ENCODE assay signal across 1 cellular context in the genomic region with DNA sequence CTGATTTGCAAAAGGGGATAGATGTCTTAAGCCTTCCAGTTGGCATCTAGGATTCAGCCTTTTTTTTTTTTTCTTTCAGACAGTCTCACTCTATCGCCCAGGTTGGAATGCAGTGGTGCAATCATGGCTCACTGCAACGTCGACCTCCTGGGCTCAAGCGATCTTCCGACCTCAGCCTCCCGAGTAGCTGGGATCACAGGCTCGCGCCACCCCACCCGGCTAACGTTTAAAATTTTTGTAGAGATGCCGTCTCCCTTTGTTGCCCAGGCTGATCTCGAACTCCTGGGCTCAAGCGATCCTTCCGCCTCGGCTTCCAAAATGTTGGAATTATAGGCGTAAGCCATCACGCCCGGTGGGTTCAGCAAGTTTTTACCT.
TF ChIP-seq lines count a peak whose summit lies in the region.

No MANE protein-coding gene starts in this region.

TF ChIP-seq in HepG2, 621 proteins besides CTCF, POLR2A, EP300 and RAD21 (continued from another document and continues in another):
- TF ChIP-seq GATAD2A (CRISPR knock-in tag; IDR thresholded peaks at IDR 0.05) (peak; percentile 40; the same call in 1 of the 2 replicates), ZNF33A (CRISPR knock-in tag; IDR thresholded peaks at IDR 0.05; ENCODE audit: borderline replicate concordance) (no peak), HNRNPH1 (optimal IDR thresholded peaks at IDR 0.05; ENCODE audit: low read depth, low read length) (no peak), ZNF7 (CRISPR knock-in tag; IDR thresholded peaks at IDR 0.05) (no peak), RARA (CRISPR knock-in tag; IDR thresholded peaks at IDR 0.05) (0 out of 2 replicates have a peak, but pooled peaks have one; percentile 12), SMAD9 (CRISPR knock-in tag; IDR thresholded peaks at IDR 0.05) (peak; percentile 56; the same call in 1 of the 2 replicates), ZBTB7B (CRISPR knock-in tag; IDR thresholded peaks at IDR 0.05) (no peak), ZBTB38 (CRISPR knock-in tag; IDR thresholded peaks at IDR 0.05) (peak; percentile 39; the same call in 1 of the 2 replicates), TEAD2 (CRISPR knock-in tag; IDR thresholded peaks at IDR 0.05) (no peak), CEBPB (IDR thresholded peaks at IDR 0.05; ENCODE audit: borderline replicate concordance, low read depth, low read length) (peak; percentile 92), NKX3-1 (CRISPR knock-in tag; IDR thresholded peaks at IDR 0.05) (0 out of 2 replicates have a peak, but pooled peaks have one; percentile 3), ZNF550 (CRISPR knock-in tag; IDR thresholded peaks at IDR 0.05; ENCODE audit: borderline replicate concordance) (0 out of 2 replicates have a peak, but pooled peaks have one; percentile 11), SMAD1 (CRISPR knock-in tag; IDR thresholded peaks at IDR 0.05; ENCODE audit: borderline replicate concordance, low read depth) (no peak), ZNF557 (CRISPR knock-in tag; IDR thresholded peaks at IDR 0.05) (0 out of 2 replicates have a peak, but pooled peaks have one; percentile 47), ZSCAN31 (CRISPR knock-in tag; IDR thresholded peaks at IDR 0.05; ENCODE audit: low read depth) (no peak), HNF4A (CRISPR knock-in tag; IDR thresholded peaks at IDR 0.05) (0 out of 2 replicates have a peak, but pooled peaks have one; percentile 16), ZNF615 (CRISPR knock-in tag; IDR thresholded peaks at IDR 0.05; ENCODE audit: borderline replicate concordance) (no peak; the same call in 1 of the 2 replicates), ZNF777 (CRISPR knock-in tag; IDR thresholded peaks at IDR 0.05) (peak; percentile 47; the same call in 1 of the 2 replicates), TEAD3 (CRISPR knock-in tag; optimal IDR thresholded peaks at IDR 0.05; ENCODE audit: borderline replicate concordance) (peak; percentile 77), ZNF598 (CRISPR knock-in tag; IDR thresholded peaks at IDR 0.05; ENCODE audit: borderline replicate concordance) (peak; percentile 23; the same call in 1 of the 2 replicates), SOX6 (IDR thresholded peaks at IDR 0.05) (no peak), SOX6 (CRISPR knock-in tag; IDR thresholded peaks at IDR 0.05) (no peak), ZNF292 (CRISPR knock-in tag; IDR thresholded peaks at IDR 0.05; ENCODE audit: borderline replicate concordance, low read depth) (0 out of 2 replicates have a peak, but pooled peaks have one; percentile 16), SP1 (IDR thresholded peaks at IDR 0.05) (no peak), SP1 (CRISPR knock-in tag; IDR thresholded peaks at IDR 0.05) (peak; percentile 13; the same call in 1 of the 2 replicates), MBNL3 (CRISPR knock-in tag; conservative IDR thresholded peaks at IDR 0.05) (no peak), ZFY (CRISPR knock-in tag; IDR thresholded peaks at IDR 0.05) (no peak), MED1 (CRISPR knock-in tag; IDR thresholded peaks at IDR 0.05) (no peak), ZMYM2 (CRISPR knock-in tag; IDR thresholded peaks at IDR 0.05) (peak; percentile 78; the same call in 1 of the 2 replicates), ZNF205 (CRISPR knock-in tag; IDR thresholded peaks at IDR 0.05) (no peak), SPEN (CRISPR knock-in tag; IDR thresholded peaks at IDR 0.05; ENCODE audit: low read depth) (0 out of 2 replicates have a peak, but pooled peaks have one; percentile 3), ZNF160 (CRISPR knock-in tag; IDR thresholded peaks at IDR 0.05) (no peak), ZFP1 (CRISPR knock-in tag; IDR thresholded peaks at IDR 0.05) (no peak; the same call in 1 of the 2 replicates), ZMAT3 (CRISPR knock-in tag; conservative IDR thresholded peaks at IDR 0.05) (peak; percentile 16; the same call in 1 of the 2 replicates)
- TF ChIP-seq, protein P1, sequence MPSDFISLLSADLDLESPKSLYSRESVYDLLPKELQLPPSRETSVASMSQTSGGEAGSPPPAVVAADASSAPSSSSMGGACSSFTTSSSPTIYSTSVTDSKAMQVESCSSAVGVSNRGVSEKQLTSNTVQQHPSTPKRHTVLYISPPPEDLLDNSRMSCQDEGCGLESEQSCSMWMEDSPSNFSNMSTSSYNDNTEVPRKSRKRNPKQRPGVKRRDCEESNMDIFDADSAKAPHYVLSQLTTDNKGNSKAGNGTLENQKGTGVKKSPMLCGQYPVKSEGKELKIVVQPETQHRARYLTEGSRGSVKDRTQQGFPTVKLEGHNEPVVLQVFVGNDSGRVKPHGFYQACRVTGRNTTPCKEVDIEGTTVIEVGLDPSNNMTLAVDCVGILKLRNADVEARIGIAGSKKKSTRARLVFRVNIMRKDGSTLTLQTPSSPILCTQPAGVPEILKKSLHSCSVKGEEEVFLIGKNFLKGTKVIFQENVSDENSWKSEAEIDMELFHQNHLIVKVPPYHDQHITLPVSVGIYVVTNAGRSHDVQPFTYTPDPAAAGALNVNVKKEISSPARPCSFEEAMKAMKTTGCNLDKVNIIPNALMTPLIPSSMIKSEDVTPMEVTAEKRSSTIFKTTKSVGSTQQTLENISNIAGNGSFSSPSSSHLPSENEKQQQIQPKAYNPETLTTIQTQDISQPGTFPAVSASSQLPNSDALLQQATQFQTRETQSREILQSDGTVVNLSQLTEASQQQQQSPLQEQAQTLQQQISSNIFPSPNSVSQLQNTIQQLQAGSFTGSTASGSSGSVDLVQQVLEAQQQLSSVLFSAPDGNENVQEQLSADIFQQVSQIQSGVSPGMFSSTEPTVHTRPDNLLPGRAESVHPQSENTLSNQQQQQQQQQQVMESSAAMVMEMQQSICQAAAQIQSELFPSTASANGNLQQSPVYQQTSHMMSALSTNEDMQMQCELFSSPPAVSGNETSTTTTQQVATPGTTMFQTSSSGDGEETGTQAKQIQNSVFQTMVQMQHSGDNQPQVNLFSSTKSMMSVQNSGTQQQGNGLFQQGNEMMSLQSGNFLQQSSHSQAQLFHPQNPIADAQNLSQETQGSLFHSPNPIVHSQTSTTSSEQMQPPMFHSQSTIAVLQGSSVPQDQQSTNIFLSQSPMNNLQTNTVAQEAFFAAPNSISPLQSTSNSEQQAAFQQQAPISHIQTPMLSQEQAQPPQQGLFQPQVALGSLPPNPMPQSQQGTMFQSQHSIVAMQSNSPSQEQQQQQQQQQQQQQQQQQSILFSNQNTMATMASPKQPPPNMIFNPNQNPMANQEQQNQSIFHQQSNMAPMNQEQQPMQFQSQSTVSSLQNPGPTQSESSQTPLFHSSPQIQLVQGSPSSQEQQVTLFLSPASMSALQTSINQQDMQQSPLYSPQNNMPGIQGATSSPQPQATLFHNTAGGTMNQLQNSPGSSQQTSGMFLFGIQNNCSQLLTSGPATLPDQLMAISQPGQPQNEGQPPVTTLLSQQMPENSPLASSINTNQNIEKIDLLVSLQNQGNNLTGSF (CRISPR knock-in tag; IDR thresholded peaks at IDR 0.05): peak; percentile 44; the same call in 1 of the 2 replicates
- TF ChIP-seq, protein P2, sequence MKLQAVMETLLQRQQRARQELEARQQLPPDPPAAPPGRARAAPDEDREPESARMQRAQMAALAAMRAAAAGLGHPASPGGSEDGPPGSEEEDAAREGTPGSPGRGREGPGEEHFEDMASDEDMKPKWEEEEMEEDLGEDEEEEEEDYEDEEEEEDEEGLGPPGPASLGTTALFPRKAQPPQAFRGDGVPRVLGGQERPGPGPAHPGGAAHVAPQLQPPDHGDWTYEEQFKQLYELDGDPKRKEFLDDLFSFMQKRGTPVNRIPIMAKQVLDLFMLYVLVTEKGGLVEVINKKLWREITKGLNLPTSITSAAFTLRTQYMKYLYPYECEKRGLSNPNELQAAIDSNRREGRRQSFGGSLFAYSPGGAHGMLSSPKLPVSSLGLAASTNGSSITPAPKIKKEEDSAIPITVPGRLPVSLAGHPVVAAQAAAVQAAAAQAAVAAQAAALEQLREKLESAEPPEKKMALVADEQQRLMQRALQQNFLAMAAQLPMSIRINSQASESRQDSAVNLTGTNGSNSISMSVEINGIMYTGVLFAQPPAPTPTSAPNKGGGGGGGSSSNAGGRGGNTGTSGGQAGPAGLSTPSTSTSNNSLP (IDR thresholded peaks at IDR 0.05; ENCODE audit: low read depth, low read length): 0 out of 2 replicates have a peak, but pooled peaks have one; percentile 6
- TF ChIP-seq, protein P3, sequence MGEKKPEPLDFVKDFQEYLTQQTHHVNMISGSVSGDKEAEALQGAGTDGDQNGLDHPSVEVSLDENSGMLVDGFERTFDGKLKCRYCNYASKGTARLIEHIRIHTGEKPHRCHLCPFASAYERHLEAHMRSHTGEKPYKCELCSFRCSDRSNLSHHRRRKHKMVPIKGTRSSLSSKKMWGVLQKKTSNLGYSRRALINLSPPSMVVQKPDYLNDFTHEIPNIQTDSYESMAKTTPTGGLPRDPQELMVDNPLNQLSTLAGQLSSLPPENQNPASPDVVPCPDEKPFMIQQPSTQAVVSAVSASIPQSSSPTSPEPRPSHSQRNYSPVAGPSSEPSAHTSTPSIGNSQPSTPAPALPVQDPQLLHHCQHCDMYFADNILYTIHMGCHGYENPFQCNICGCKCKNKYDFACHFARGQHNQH (CRISPR knock-in tag; IDR thresholded peaks at IDR 0.05): 0 out of 2 replicates have a peak, but pooled peaks have one; percentile 3
- TF ChIP-seq, protein P4, sequence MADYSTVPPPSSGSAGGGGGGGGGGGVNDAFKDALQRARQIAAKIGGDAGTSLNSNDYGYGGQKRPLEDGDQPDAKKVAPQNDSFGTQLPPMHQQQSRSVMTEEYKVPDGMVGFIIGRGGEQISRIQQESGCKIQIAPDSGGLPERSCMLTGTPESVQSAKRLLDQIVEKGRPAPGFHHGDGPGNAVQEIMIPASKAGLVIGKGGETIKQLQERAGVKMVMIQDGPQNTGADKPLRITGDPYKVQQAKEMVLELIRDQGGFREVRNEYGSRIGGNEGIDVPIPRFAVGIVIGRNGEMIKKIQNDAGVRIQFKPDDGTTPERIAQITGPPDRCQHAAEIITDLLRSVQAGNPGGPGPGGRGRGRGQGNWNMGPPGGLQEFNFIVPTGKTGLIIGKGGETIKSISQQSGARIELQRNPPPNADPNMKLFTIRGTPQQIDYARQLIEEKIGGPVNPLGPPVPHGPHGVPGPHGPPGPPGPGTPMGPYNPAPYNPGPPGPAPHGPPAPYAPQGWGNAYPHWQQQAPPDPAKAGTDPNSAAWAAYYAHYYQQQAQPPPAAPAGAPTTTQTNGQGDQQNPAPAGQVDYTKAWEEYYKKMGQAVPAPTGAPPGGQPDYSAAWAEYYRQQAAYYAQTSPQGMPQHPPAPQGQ (CRISPR knock-in tag; IDR thresholded peaks at IDR 0.05; ENCODE audit: borderline replicate concordance): no peak
- TF ChIP-seq, protein P5, sequence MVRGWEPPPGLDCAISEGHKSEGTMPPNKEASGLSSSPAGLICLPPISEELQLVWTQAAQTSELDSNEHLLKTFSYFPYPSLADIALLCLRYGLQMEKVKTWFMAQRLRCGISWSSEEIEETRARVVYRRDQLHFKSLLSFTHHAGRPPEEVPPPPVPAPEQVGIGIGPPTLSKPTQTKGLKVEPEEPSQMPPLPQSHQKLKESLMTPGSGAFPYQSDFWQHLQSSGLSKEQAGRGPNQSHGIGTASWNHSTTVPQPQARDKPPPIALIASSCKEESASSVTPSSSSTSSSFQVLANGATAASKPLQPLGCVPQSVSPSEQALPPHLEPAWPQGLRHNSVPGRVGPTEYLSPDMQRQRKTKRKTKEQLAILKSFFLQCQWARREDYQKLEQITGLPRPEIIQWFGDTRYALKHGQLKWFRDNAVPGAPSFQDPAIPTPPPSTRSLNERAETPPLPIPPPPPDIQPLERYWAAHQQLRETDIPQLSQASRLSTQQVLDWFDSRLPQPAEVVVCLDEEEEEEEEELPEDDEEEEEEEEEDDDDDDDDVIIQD (CRISPR knock-in tag; IDR thresholded peaks at IDR 0.05; ENCODE audit: low read depth): no peak
- TF ChIP-seq, protein P6, sequence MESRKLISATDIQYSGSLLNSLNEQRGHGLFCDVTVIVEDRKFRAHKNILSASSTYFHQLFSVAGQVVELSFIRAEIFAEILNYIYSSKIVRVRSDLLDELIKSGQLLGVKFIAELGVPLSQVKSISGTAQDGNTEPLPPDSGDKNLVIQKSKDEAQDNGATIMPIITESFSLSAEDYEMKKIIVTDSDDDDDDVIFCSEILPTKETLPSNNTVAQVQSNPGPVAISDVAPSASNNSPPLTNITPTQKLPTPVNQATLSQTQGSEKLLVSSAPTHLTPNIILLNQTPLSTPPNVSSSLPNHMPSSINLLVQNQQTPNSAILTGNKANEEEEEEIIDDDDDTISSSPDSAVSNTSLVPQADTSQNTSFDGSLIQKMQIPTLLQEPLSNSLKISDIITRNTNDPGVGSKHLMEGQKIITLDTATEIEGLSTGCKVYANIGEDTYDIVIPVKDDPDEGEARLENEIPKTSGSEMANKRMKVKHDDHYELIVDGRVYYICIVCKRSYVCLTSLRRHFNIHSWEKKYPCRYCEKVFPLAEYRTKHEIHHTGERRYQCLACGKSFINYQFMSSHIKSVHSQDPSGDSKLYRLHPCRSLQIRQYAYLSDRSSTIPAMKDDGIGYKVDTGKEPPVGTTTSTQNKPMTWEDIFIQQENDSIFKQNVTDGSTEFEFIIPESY (CRISPR knock-in tag; IDR thresholded peaks at IDR 0.05): peak; percentile 12; the same call in 1 of the 2 replicates
- TF ChIP-seq, protein P7, sequence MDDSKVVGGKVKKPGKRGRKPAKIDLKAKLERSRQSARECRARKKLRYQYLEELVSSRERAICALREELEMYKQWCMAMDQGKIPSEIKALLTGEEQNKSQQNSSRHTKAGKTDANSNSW (CRISPR knock-in tag; IDR thresholded peaks at IDR 0.05; ENCODE audit: borderline replicate concordance): peak; percentile 66; the same call in 1 of the 2 replicates
- TF ChIP-seq, protein P8, sequence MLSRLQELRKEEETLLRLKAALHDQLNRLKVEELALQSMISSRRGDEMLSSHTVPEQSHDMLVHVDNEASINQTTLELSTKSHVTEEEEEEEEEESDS (CRISPR knock-in tag; IDR thresholded peaks at IDR 0.05; ENCODE audit: borderline replicate concordance): peak; percentile 81; the same call in 1 of the 2 replicates
- TF ChIP-seq, protein P9, sequence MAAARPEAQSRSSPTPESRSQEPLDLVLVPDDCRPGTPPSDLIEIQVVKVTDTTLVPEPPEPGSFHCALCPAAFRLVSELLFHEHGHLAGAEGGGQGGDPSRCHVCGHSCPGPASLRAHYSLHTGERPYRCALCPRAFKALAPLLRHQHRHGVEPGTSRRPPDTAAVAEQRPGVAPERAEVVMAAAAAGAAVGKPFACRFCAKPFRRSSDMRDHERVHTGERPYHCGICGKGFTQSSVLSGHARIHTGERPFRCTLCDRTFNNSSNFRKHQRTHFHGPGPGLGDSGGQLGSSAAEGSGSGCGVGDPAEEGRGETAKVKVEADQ (CRISPR knock-in tag; IDR thresholded peaks at IDR 0.05; ENCODE audit: borderline replicate concordance): peak; percentile 43; the same call in 1 of the 2 replicates
- TF ChIP-seq, protein P10, sequence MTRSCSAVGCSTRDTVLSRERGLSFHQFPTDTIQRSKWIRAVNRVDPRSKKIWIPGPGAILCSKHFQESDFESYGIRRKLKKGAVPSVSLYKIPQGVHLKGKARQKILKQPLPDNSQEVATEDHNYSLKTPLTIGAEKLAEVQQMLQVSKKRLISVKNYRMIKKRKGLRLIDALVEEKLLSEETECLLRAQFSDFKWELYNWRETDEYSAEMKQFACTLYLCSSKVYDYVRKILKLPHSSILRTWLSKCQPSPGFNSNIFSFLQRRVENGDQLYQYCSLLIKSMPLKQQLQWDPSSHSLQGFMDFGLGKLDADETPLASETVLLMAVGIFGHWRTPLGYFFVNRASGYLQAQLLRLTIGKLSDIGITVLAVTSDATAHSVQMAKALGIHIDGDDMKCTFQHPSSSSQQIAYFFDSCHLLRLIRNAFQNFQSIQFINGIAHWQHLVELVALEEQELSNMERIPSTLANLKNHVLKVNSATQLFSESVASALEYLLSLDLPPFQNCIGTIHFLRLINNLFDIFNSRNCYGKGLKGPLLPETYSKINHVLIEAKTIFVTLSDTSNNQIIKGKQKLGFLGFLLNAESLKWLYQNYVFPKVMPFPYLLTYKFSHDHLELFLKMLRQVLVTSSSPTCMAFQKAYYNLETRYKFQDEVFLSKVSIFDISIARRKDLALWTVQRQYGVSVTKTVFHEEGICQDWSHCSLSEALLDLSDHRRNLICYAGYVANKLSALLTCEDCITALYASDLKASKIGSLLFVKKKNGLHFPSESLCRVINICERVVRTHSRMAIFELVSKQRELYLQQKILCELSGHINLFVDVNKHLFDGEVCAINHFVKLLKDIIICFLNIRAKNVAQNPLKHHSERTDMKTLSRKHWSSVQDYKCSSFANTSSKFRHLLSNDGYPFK (CRISPR knock-in tag; IDR thresholded peaks at IDR 0.05; ENCODE audit: borderline replicate concordance): peak; percentile 100
